Comparison of ENCODE assay signal across 20 cellular contexts in the genomic region with DNA sequence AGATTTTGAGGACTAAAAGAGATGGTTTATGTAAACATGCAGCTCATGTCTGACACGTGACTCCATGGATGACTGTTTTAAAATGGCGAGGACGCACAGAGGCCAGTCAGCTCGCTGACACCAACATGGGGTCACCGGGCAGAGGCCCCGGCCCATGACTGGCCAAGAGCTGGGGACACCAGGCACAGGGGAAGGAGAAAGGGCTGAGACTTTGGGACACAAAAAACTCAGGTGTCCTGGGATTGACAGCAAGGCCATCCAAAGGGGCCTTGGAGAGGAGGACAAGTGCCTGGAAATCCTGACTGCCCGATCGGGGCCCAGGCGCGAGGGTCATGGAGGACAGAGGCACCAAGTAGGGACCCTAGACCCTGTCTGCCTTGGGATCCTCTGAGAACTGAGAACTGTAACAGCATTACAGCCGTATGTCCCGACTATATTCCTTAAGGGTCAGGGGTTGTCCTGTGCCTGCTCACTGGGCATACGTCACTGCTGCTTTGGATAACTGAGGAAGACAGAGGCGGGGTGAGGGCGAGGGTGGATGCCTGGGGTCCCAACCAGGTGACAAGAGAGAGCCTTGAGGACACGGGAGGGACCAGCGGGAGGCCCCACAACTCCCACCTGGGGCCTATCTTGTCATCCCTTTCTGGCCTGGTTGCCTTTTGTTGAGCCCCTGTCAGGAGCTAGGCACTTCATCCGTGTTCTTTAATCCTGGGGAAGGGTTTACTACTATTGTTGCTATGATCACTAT. TPM values are rescaled to one million over a fixed set of nuclear protein-coding genes. Genes with fewer than 3 reads are reported as not detected.
DNase-seq lines count a peak whose midpoint lies in the region; ATAC-seq and TF ChIP-seq lines count a peak whose summit lies in the region.
"Had no signal": no experiment of that assay in that cellular context is flagged by ENCODE, and none has a peak within 500 bp of the region (broad histone marks: within the 10 kb centered on the region; RNA-seq: fewer than 3 reads in every experiment).

No MANE protein-coding gene starts in this region.

- H3K4me1 Mint-ChIP-seq in activated T-cell treated with anti-CD3 and anti-CD28 coated beads, Interleukin-2, amount 50 U/mL, for 24 hours (ENCODE audit: low read depth) = peaks cover 72% of the 10 kb centered on the region
- peaks cover 44% of the 10 kb centered on the region for H3K4me1 Mint-ChIP-seq in activated T-cell treated with anti-CD3 and anti-CD28 coated beads, Interleukin-2, amount 50 U/mL, for 72 hours (ENCODE audit: low read depth)

- H3K4me3 Mint-ChIP-seq in activated T-cell treated with anti-CD3 and anti-CD28 coated beads, Interleukin-2, amount 50 U/mL, for 24 hours = no peak overlapping the region
- no peak overlapping the region for H3K4me3 Mint-ChIP-seq in activated T-cell treated with anti-CD3 and anti-CD28 coated beads, Interleukin-2, amount 50 U/mL, for 72 hours
- H3K4me3 Mint-ChIP-seq: brain, type B pancreatic cell had no signal

- H3K36me3 Mint-ChIP-seq in activated T-cell treated with anti-CD3 and anti-CD28 coated beads, Interleukin-2, amount 50 U/mL, for 24 hours (ENCODE audit: low read depth) = peaks cover 83% of the 10 kb centered on the region
- H3K36me3 Mint-ChIP-seq in activated T-cell treated with anti-CD3 and anti-CD28 coated beads, Interleukin-2, amount 50 U/mL, for 72 hours (ENCODE audit: insufficient read depth in 2 of 2) = peaks cover 11 to 36% of the 10 kb centered on the region in 2 donors
- H3K36me3 Mint-ChIP-seq: brain, type B pancreatic cell had no signal

- in situ Hi-C loops in KBM-7 (cut with MboI; ENCODE audit: low pct_unique_long_range_greater_than_20kb, low sequenced_read_pairs) = no loop called here

- intact Hi-C loops in lower lobe of right lung (cut with DNase I) = no loop called here

- H3K9me3 ChIP-seq in lower lobe of right lung = no peaks in the 10 kb centered on the region

- no peaks in the 10 kb centered on the region for H3K9me3 Mint-ChIP-seq in activated T-cell treated with anti-CD3 and anti-CD28 coated beads, Interleukin-2, amount 50 U/mL, for 24 hours
- no peaks in the 10 kb centered on the region for H3K9me3 Mint-ChIP-seq in activated T-cell treated with anti-CD3 and anti-CD28 coated beads, Interleukin-2, amount 50 U/mL, for 72 hours
- H3K9me3 Mint-ChIP-seq: activated naive CD4-positive, alpha-beta T cell treated with anti-CD3 and anti-CD28 coated beads, Interleukin-2, amount 50 U/mL, for 72 hours; natural killer cell; type B pancreatic cell had no signal

- no peak for TF ChIP-seq CTCF in lower lobe of right lung (IDR thresholded peaks at IDR 0.05)

- DNase-seq in activated T-cell treated with anti-CD3 and anti-CD28 coated beads, Interleukin-2, amount 50 U/mL, for 24 hours = peak; percentile 21
- no peak for DNase-seq in activated T-cell treated with anti-CD3 and anti-CD28 coated beads for 4 hours
- no peak for DNase-seq in activated T-cell treated with anti-CD3 and anti-CD28 coated beads, Interleukin-2, amount 50 U/mL, for 72 hours
- no peak for DNase-seq in lower lobe of right lung
- no peak for DNase-seq in cerebellum (ENCODE audit: low spot score)
- DNase-seq in KBM-7 = no peak
- DNase-seq: DND-41; natural killer cell; NCI-H1436; NCI-H82; stimulated activated naive CD4-positive, alpha-beta T cell treated with Interleukin-2 at 50 U/mL for 16 hours had no signal

- H3K27ac Mint-ChIP-seq in activated T-cell treated with anti-CD3 and anti-CD28 coated beads, Interleukin-2, amount 50 U/mL, for 24 hours = peak overlapping the region; percentile 23
- H3K27ac Mint-ChIP-seq in activated T-cell treated with anti-CD3 and anti-CD28 coated beads, Interleukin-2, amount 50 U/mL, for 72 hours = peak overlapping the region; percentile 38
- H3K27ac Mint-ChIP-seq: brain, natural killer cell, type B pancreatic cell had no signal

- no peak overlapping the region for H3K4me3 ChIP-seq in lower lobe of right lung

- no peaks in the 10 kb centered on the region for H3K27me3 Mint-ChIP-seq in activated T-cell treated with anti-CD3 and anti-CD28 coated beads, Interleukin-2, amount 50 U/mL, for 24 hours
- H3K27me3 Mint-ChIP-seq in activated T-cell treated with anti-CD3 and anti-CD28 coated beads, Interleukin-2, amount 50 U/mL, for 72 hours (ENCODE audit: low read depth) = no peaks in the 10 kb centered on the region

- H3K27ac ChIP-seq in lower lobe of right lung (peak overlapping the region; percentile 56), temporal lobe (ENCODE audit: low read depth, low read length) (peak overlapping the region; percentile 63)

- H3K4me1 ChIP-seq in lower lobe of right lung = peaks cover 58% of the 10 kb centered on the region

- no peaks in the 10 kb centered on the region for H3K27me3 ChIP-seq in lower lobe of right lung (ENCODE audit: low read depth)

- ATAC-seq in activated T-cell treated with anti-CD3 and anti-CD28 coated beads, Interleukin-2, amount 50 U/mL, for 72 hours (replicated peaks in 1 of 2) = no peak
- ATAC-seq in lower lobe of right lung (no peak), HG02870 (IDR thresholded peaks at IDR 0.05; ENCODE audit: unreplicated experiment) (no peak)
- ATAC-seq: activated naive CD4-positive, alpha-beta T cell treated with anti-CD3 and anti-CD28 coated beads, Interleukin-2, amount 50 U/mL, for 72 hours; esophagus mucosa; natural killer cell had no signal

- H3K36me3 ChIP-seq in lower lobe of right lung = no peaks in the 10 kb centered on the region

RNA-seq across cellular contexts. Expression of gene INPP5D, which starts 28.6 kb away (rescaled TPM):
- 10 to 100 TPM; 64.8 to 69.3 TPM for total RNA-seq in activated T-cell treated with anti-CD3 and anti-CD28 coated beads, Interleukin-2, amount 50 U/mL, for 72 hours
- 32.0 TPM for total RNA-seq in lower lobe of right lung
- total RNA-seq in temporal lobe = 2.7 TPM
- total RNA-seq in cerebellum = 4.9 TPM

RNA-seq across cellular contexts. Expression of gene NEU2, which starts 56.3 kb away (rescaled TPM):
- not detected for total RNA-seq in activated T-cell treated with anti-CD3 and anti-CD28 coated beads, Interleukin-2, amount 50 U/mL, for 72 hours
- total RNA-seq in lower lobe of right lung (not detected), temporal lobe (not detected), cerebellum (not detected)
- total RNA-seq: activated naive CD4-positive, alpha-beta T cell treated with anti-CD3 and anti-CD28 coated beads, Interleukin-2, amount 50 U/mL, for 72 hours; dermis microvascular lymphatic vessel endothelial cell; esophagus mucosa; natural killer cell; pulmonary artery endothelial cell; RPMI7951 had no signal
